Comparison of ENCODE assay signal across 1 cellular context in genomic region chr15:80191897-80192595, GRCh38.
TF ChIP-seq lines count a peak whose summit lies in the region.

No MANE protein-coding gene starts in this region.

TF ChIP-seq in HepG2, 621 proteins besides CTCF, POLR2A, EP300 and RAD21 (continued from another document):
- no peak for TF ChIP-seq CEBPB (IDR thresholded peaks at IDR 0.05; ENCODE audit: borderline replicate concordance, low read depth, low read length)
- TF ChIP-seq RCOR2 (CRISPR knock-in tag; IDR thresholded peaks at IDR 0.05): peak; percentile 53; the same call in 1 of the 2 replicates
- TF ChIP-seq ZNF576 (CRISPR knock-in tag; IDR thresholded peaks at IDR 0.05): no peak
- no peak for TF ChIP-seq YY1 (IDR thresholded peaks at IDR 0.05; ENCODE audit: insufficient read depth, insufficient replicate concordance, low read depth, low read length)
- no peak for TF ChIP-seq SATB2 (CRISPR knock-in tag; IDR thresholded peaks at IDR 0.05)
- TF ChIP-seq PBX3 (CRISPR knock-in tag; IDR thresholded peaks at IDR 0.05; ENCODE audit: borderline replicate concordance): no peak
- TF ChIP-seq, protein P1, sequence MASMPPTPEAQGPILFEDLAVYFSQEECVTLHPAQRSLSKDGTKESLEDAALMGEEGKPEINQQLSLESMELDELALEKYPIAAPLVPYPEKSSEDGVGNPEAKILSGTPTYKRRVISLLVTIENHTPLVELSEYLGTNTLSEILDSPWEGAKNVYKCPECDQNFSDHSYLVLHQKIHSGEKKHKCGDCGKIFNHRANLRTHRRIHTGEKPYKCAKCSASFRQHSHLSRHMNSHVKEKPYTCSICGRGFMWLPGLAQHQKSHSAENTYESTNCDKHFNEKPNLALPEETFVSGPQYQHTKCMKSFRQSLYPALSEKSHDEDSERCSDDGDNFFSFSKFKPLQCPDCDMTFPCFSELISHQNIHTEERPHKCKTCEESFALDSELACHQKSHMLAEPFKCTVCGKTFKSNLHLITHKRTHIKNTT (CRISPR knock-in tag; IDR thresholded peaks at IDR 0.05): no peak
- TF ChIP-seq E2F2 (CRISPR knock-in tag; IDR thresholded peaks at IDR 0.05; ENCODE audit: borderline replicate concordance): no peak
- TF ChIP-seq SAFB2 (CRISPR knock-in tag; IDR thresholded peaks at IDR 0.05; ENCODE audit: borderline replicate concordance, low read depth): no peak
- TF ChIP-seq NR2F2 (IDR thresholded peaks at IDR 0.05; ENCODE audit: borderline replicate concordance, low read depth): no peak
- TF ChIP-seq KAT8 (CRISPR knock-in tag; IDR thresholded peaks at IDR 0.05): no peak
- TF ChIP-seq ARHGAP35 (CRISPR knock-in tag; IDR thresholded peaks at IDR 0.05; ENCODE audit: borderline replicate concordance): no peak
- no peak for TF ChIP-seq SYNCRIP (IDR thresholded peaks at IDR 0.05; ENCODE audit: insufficient read depth, low read depth, low read length)
- no peak for TF ChIP-seq ZNF747 (CRISPR knock-in tag; IDR thresholded peaks at IDR 0.05; ENCODE audit: borderline replicate concordance)
- no peak for TF ChIP-seq ZNF558 (CRISPR knock-in tag; IDR thresholded peaks at IDR 0.05; ENCODE audit: borderline replicate concordance)
- TF ChIP-seq ELF4 (CRISPR knock-in tag; IDR thresholded peaks at IDR 0.05; ENCODE audit: borderline replicate concordance): no peak
- TF ChIP-seq HMGA1 (CRISPR knock-in tag; conservative IDR thresholded peaks at IDR 0.05): no peak
- no peak for TF ChIP-seq TP53 (CRISPR knock-in tag; conservative IDR thresholded peaks at IDR 0.05)
- TF ChIP-seq SOX13 (IDR thresholded peaks at IDR 0.05): no peak
- peak in 1 of 2 experiments; percentile 48; a peak in 2 of 4 replicates for TF ChIP-seq SOX13 (CRISPR knock-in tag; conservative IDR thresholded peaks at IDR 0.05 in 1 of 2, IDR thresholded peaks at IDR 0.05 in 1 of 2)
- TF ChIP-seq KDM6A (CRISPR knock-in tag; IDR thresholded peaks at IDR 0.05; ENCODE audit: low read depth): peak; percentile 58; the same call in 1 of the 2 replicates
